7 cellular contexts compared by ENCODE assay signal in the genomic region with DNA sequence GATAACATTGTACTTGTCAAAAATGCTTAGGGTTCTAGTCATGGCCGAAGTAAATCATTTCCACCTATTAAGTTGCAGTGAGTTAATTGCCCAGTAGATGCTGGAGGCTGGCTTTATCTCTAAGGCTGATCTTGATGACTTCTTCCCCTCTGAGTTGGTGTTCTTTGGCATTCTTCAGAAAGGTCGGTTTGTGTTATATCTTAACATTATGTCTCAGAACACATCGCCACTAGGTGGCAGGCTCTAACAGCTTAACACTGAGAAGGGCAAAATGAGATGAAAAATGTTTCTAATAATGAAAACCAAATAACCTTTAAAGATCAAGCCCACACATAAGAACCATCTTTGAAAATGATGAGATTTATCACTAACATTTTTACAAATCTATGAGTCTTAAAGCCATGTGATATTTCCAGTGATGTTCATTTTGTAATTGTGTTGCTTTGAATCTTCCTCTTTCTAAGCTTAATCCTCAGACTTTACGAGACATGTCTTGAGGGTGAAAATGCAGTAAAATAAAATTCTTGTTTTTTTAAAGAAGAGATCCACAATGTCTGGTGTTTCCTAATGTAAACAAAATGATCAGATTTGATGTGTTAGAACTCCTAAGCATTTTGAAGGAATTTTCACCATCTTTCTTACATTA. TPM values are rescaled to one million over a fixed set of nuclear protein-coding genes. Genes with fewer than 3 reads are reported as not detected.
A peak's percentile ranks its signal among the peaks of the same experiment; 100 is the strongest.
DNase-seq lines count a peak whose midpoint lies in the region; ATAC-seq and TF ChIP-seq lines count a peak whose summit lies in the region.

No MANE protein-coding gene starts in this region.

- DNase-seq in activated naive CD4-positive, alpha-beta T cell treated with anti-CD3 and anti-CD28 coated beads, Interleukin-2, amount 50 U/mL, for 72 hours (ENCODE audit: low spot score in 2 of 2) = peak in 1 of 2 donors; percentile 65
- peak; percentile 22 for DNase-seq in left ventricle myocardium inferior
- DNase-seq in sigmoid colon = peak; percentile 74

- H3K4me1 ChIP-seq in left ventricle myocardium inferior (no peaks in the 10 kb centered on the region), sigmoid colon (peaks cover 0 to 29% (median 14%) of the 10 kb centered on the region in 4 donors)

- 43 to 45% methylated on average over 4 of the region's 4 CpGs for WGBS in sigmoid colon, 2 donors

- no peak for TF ChIP-seq POLR2A in sigmoid colon (IDR thresholded peaks at IDR 0.05)

- peak; percentile 57; the same call in 1 of the 2 replicates for TF ChIP-seq CTCF in GM12874 (IDR thresholded peaks at IDR 0.05; ENCODE audit: insufficient read depth, low read depth, low read length)
- peak; percentile 79 for TF ChIP-seq CTCF in LNCAP (IDR thresholded peaks at IDR 0.05)
- peak; percentile 80 for TF ChIP-seq CTCF in left ventricle myocardium inferior (IDR thresholded peaks at IDR 0.05; ENCODE audit: borderline replicate concordance)
- peak; percentile 62 to 73 (median 72) for TF ChIP-seq CTCF in sigmoid colon (IDR thresholded peaks at IDR 0.05)

- no peak overlapping the region for H3K27ac Mint-ChIP-seq in activated naive CD4-positive, alpha-beta T cell treated with anti-CD3 and anti-CD28 coated beads, Interleukin-2, amount 50 U/mL, for 72 hours

- H3K4me3 ChIP-seq in left ventricle myocardium inferior (no peak overlapping the region), sigmoid colon (no peak overlapping the region)

- H3K36me3 Mint-ChIP-seq in activated naive CD4-positive, alpha-beta T cell treated with anti-CD3 and anti-CD28 coated beads, Interleukin-2, amount 50 U/mL, for 72 hours = peaks cover 0 to 9% of the 10 kb centered on the region in 2 donors

- H3K9me3 Mint-ChIP-seq in activated naive CD4-positive, alpha-beta T cell treated with anti-CD3 and anti-CD28 coated beads, Interleukin-2, amount 50 U/mL, for 72 hours = no peaks in the 10 kb centered on the region

- TF ChIP-seq EP300 in sigmoid colon (IDR thresholded peaks at IDR 0.05) = no peak

- H3K27me3 ChIP-seq in left ventricle myocardium inferior (ENCODE audit: low read depth) (no peaks in the 10 kb centered on the region), sigmoid colon (no peaks in the 10 kb centered on the region)

- intact Hi-C loops in left ventricle myocardium inferior (cut with micrococcal nuclease) = no loop called here
- intact Hi-C loops in sigmoid colon (cut with DNase I) = loop anchor here (2.0 to 10.0 kb wide), 7 partner anchors 160 to 1140 kb away; a partner anchor contains a TSS

- H3K36me3 ChIP-seq in left ventricle myocardium inferior = peaks cover 83% of the 10 kb centered on the region
- H3K36me3 ChIP-seq in sigmoid colon = peaks cover 0 to 72% (median 19%) of the 10 kb centered on the region in 4 donors

- no peaks in the 10 kb centered on the region for H3K9me3 ChIP-seq in left ventricle myocardium inferior (replicated peaks)
- H3K9me3 ChIP-seq in sigmoid colon = no peaks in the 10 kb centered on the region

- H3K27ac ChIP-seq in left ventricle myocardium inferior (replicated peaks) (no peak overlapping the region), sigmoid colon (peak overlapping the region; percentile 17 to 40 (median 27))

- ATAC-seq in SK-N-SH treated with all-trans-retinoic acid at 6 μM for 48 hours (peak; percentile 86), GM21529 (IDR thresholded peaks at IDR 0.05; ENCODE audit: unreplicated experiment) (no peak)
- peak; percentile 41 to 58 for ATAC-seq in activated naive CD4-positive, alpha-beta T cell treated with anti-CD3 and anti-CD28 coated beads, Interleukin-2, amount 50 U/mL, for 72 hours

TF ChIP-seq in SK-N-SH treated with all-trans-retinoic acid at 6 μM for 48 hours, 23 proteins besides CTCF, POLR2A, EP300 and RAD21:
- TF ChIP-seq, protein P1, sequence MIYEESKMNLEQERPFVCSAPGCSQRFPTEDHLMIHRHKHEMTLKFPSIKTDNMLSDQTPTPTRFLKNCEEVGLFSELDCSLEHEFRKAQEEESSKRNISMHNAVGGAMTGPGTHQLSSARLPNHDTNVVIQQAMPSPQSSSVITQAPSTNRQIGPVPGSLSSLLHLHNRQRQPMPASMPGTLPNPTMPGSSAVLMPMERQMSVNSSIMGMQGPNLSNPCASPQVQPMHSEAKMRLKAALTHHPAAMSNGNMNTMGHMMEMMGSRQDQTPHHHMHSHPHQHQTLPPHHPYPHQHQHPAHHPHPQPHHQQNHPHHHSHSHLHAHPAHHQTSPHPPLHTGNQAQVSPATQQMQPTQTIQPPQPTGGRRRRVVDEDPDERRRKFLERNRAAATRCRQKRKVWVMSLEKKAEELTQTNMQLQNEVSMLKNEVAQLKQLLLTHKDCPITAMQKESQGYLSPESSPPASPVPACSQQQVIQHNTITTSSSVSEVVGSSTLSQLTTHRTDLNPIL (CRISPR knock-in tag; IDR thresholded peaks at IDR 0.05; ENCODE audit: low read depth) = no peak
- TF ChIP-seq ZC3H10 (CRISPR knock-in tag; IDR thresholded peaks at IDR 0.05) = no peak
- TF ChIP-seq, protein P2, sequence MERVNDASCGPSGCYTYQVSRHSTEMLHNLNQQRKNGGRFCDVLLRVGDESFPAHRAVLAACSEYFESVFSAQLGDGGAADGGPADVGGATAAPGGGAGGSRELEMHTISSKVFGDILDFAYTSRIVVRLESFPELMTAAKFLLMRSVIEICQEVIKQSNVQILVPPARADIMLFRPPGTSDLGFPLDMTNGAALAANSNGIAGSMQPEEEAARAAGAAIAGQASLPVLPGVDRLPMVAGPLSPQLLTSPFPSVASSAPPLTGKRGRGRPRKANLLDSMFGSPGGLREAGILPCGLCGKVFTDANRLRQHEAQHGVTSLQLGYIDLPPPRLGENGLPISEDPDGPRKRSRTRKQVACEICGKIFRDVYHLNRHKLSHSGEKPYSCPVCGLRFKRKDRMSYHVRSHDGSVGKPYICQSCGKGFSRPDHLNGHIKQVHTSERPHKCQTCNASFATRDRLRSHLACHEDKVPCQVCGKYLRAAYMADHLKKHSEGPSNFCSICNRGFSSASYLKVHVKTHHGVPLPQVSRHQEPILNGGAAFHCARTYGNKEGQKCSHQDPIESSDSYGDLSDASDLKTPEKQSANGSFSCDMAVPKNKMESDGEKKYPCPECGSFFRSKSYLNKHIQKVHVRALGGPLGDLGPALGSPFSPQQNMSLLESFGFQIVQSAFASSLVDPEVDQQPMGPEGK (CRISPR knock-in tag; IDR thresholded peaks at IDR 0.05; ENCODE audit: borderline replicate concordance) = no peak
- no peak for TF ChIP-seq ISL1 (CRISPR knock-in tag; IDR thresholded peaks at IDR 0.05)
- no peak for TF ChIP-seq ZFP30 (CRISPR knock-in tag; IDR thresholded peaks at IDR 0.05)

RNA-seq across cellular contexts. Expression of a gene that starts 28.6 kb away (rescaled TPM):
- total RNA-seq in activated naive CD4-positive, alpha-beta T cell treated with anti-CD3 and anti-CD28 coated beads, Interleukin-2, amount 50 U/mL, for 72 hours = 10 to 100 TPM; 23.9 to 32.4 TPM
- 20.4 TPM for total RNA-seq in left ventricle myocardium inferior
- 10 to 100 TPM; 54.2 to 80.3 (median 69.0) TPM for total RNA-seq in sigmoid colon
- polyA plus RNA-seq in sigmoid colon = 10 to 100 TPM; 15.6 to 22.9 (median 21.0) TPM

RNA-seq across cellular contexts. Expression of a gene that starts 32.3 kb away (rescaled TPM):
- total RNA-seq in activated naive CD4-positive, alpha-beta T cell treated with anti-CD3 and anti-CD28 coated beads, Interleukin-2, amount 50 U/mL, for 72 hours = 10 to 100 TPM; 51.2 to 71.5 TPM
- 21.4 TPM for total RNA-seq in left ventricle myocardium inferior
- 10 to 100 TPM; 18.9 to 66.2 (median 31.6) TPM for total RNA-seq in sigmoid colon
- 10 to 100 TPM; 23.4 to 31.0 (median 29.4) TPM for polyA plus RNA-seq in sigmoid colon
